7 cellular contexts compared by ENCODE assay signal in genomic region chr22:22002526-22003055, GRCh38.
"Had no signal": no experiment of that assay in that cellular context is flagged by ENCODE, and none has a peak within 500 bp of the region (broad histone marks: within the 10 kb centered on the region; RNA-seq: fewer than 3 reads in every experiment).

No MANE protein-coding gene starts in this region.

- FAIRE-seq: G401.6, GM12878, GM12891, GM12892, GM19239 had no signal

- DNase-seq: GDM1, GF-D8 had no signal

- ATAC-seq: GM12878 had no signal

- H3K4me3 ChIP-seq: GM12878 had no signal
